Comparison of ENCODE assay signal across 9 cellular contexts in genomic region chr3:158789592-158789991, GRCh38. TPM values are rescaled to one million over a fixed set of nuclear protein-coding genes. Genes with fewer than 3 reads are reported as not detected.
A peak's percentile ranks its signal among the peaks of the same experiment; 100 is the strongest.
DNase-seq lines count a peak whose midpoint lies in the region; ATAC-seq and TF ChIP-seq lines count a peak whose summit lies in the region.
"Had no signal": no experiment of that assay in that cellular context is flagged by ENCODE, and none has a peak within 500 bp of the region (broad histone marks: within the 10 kb centered on the region; RNA-seq: fewer than 3 reads in every experiment).

No MANE protein-coding gene starts in this region.

- DNase-seq in GF-D8 (lab: John Stamatoyannopoulos, UW) (peak; percentile 56), MG63 (peak; percentile 43), astrocyte of the cerebellum (ENCODE audit: low read depth) (peak; percentile 59), mesothelial cell of epicardium (ENCODE audit: low spot score in 2 of 2, unreplicated experiment in 2 of 2) (no peak), posterior vena cava (ENCODE audit: low spot score) (no peak), NCI-H345 (lab: John Stamatoyannopoulos, UW) (no peak), stomach (no peak)
- DNase-seq: activated naive CD8-positive, alpha-beta T cell treated with anti-CD3 and anti-CD28 coated beads, Interleukin-2, amount 10 ng/mL, durations not matched to agents 7 days and 5 days had no signal

- no peaks in the 10 kb centered on the region for H3K27me3 ChIP-seq in MG63
- no peaks in the 10 kb centered on the region for H3K27me3 ChIP-seq in stomach

- in situ Hi-C loops in astrocyte of the cerebellum (cut with HindIII; ENCODE audit: low sequenced_read_pairs), result loop anchor here (5.0 to 25.0 kb wide), 3 partner anchors 72 to 252 kb away; no protein-coding TSS in a partner anchor

- TF ChIP-seq CTCF in astrocyte of the cerebellum (IDR thresholded peaks at IDR 0.05; ENCODE audit: low read depth, low read length, missing control alignments) (peak; percentile 61), mesothelial cell of epicardium (IDR thresholded peaks at IDR 0.05; ENCODE audit: unreplicated experiment) (no peak), stomach (IDR thresholded peaks at IDR 0.05) (no peak)

- TF ChIP-seq POLR2A in stomach (IDR thresholded peaks at IDR 0.05), result no peak

- intact Hi-C loops in posterior vena cava (cut with DNase I) (no loop called here), stomach (cut with DNase I; ENCODE audit: low total_unique reads) (loop anchor here (5.0 kb wide), 1 partner anchor 62 kb away; no protein-coding TSS in a partner anchor)

- 88 to 96% (median 93%) methylated on average over 1 of the region's 1 CpG for WGBS in stomach, 5 donors

- no peak overlapping the region for H3K4me3 Mint-ChIP-seq in mesothelial cell of epicardium
- H3K4me3 Mint-ChIP-seq: activated naive CD8-positive, alpha-beta T cell treated with anti-CD3 and anti-CD28 coated beads, Interleukin-2, amount 10 ng/mL, durations not matched to agents 7 days and 5 days had no signal

- peaks cover 23% of the 10 kb centered on the region for H3K9me3 Mint-ChIP-seq in mesothelial cell of epicardium
- H3K9me3 Mint-ChIP-seq: activated naive CD8-positive, alpha-beta T cell treated with anti-CD3 and anti-CD28 coated beads, Interleukin-2, amount 10 ng/mL, durations not matched to agents 7 days and 5 days had no signal

- H3K4me1 ChIP-seq in stomach, result peaks cover 0 to 12% (median 5%) of the 10 kb centered on the region in 4 donors

- no peak for ATAC-seq in GM21447 (IDR thresholded peaks at IDR 0.05; ENCODE audit: unreplicated experiment)

- H3K27ac Mint-ChIP-seq in mesothelial cell of epicardium, result peak overlapping the region; percentile 87
- H3K27ac Mint-ChIP-seq: activated naive CD8-positive, alpha-beta T cell treated with anti-CD3 and anti-CD28 coated beads, Interleukin-2, amount 10 ng/mL, durations not matched to agents 7 days and 5 days had no signal

- peaks cover 18% of the 10 kb centered on the region for H3K9me3 ChIP-seq in MG63
- H3K9me3 ChIP-seq in stomach, result peaks cover 0 to 5% (median 1%) of the 10 kb centered on the region in 4 donors

- peaks cover 42% of the 10 kb centered on the region for H3K4me1 Mint-ChIP-seq in mesothelial cell of epicardium

- no peaks in the 10 kb centered on the region for H3K27me3 Mint-ChIP-seq in mesothelial cell of epicardium (ENCODE audit: low read depth)

- no peak overlapping the region for H3K27ac ChIP-seq in stomach

- TF ChIP-seq EP300 in stomach (IDR thresholded peaks at IDR 0.05), result no peak

- peaks cover 18% of the 10 kb centered on the region for H3K36me3 ChIP-seq in MG63
- no peaks in the 10 kb centered on the region for H3K36me3 ChIP-seq in stomach

- H3K4me3 ChIP-seq in MG63, result no peak overlapping the region
- no peak overlapping the region for H3K4me3 ChIP-seq in astrocyte of the cerebellum (ENCODE audit: low read depth, low read length)
- no peak overlapping the region for H3K4me3 ChIP-seq in stomach

- H3K36me3 Mint-ChIP-seq in mesothelial cell of epicardium, result peaks cover 21% of the 10 kb centered on the region
- H3K36me3 Mint-ChIP-seq: activated naive CD8-positive, alpha-beta T cell treated with anti-CD3 and anti-CD28 coated beads, Interleukin-2, amount 10 ng/mL, durations not matched to agents 7 days and 5 days had no signal

RNA-seq across cellular contexts. Expression of gene MFSD1, which starts 12.3 kb away (rescaled TPM):
- total RNA-seq in MG63 (2014; rRNA removed; shearing (Covaris generic); ENCODE audit: low replicate concordance), result 122 and 152 TPM in 2 replicates
- total RNA-seq in mesothelial cell of epicardium (30.9 to 32.2 TPM (median 31.5 TPM) in 3 replicates), posterior vena cava (10 to 100 TPM; 62.0 to 80.3 TPM), stomach (100 to 1,000 TPM in 2 of 5 donors, 10 to 100 TPM in 3; 23.9 to 187 (median 44.8) TPM)
- 10 to 100 TPM; 22.3 to 28.3 (median 22.7) TPM for polyA plus RNA-seq in stomach

RNA-seq across cellular contexts. Expression of gene RARRES1, which starts 57.3 kb away (rescaled TPM):
- not detected in 2 replicates for total RNA-seq in MG63 (2014; rRNA removed; shearing (Covaris generic); ENCODE audit: low replicate concordance)
- 48.9 to 53.0 TPM (median 51.9 TPM) in 3 replicates for total RNA-seq in mesothelial cell of epicardium
- 100 to 1,000 TPM; 424 to 446 TPM for total RNA-seq in posterior vena cava
- 100 to 1,000 TPM in 1 of 5 donors, 10 to 100 TPM in 2, 1 to 10 TPM in 1, under 1 TPM in 1; 0.43 to 237 (median 12.1) TPM for total RNA-seq in stomach
- 1 to 10 TPM in 2 of 3 donors, under 1 TPM in 1; 0.76 to 7.5 (median 3.8) TPM for polyA plus RNA-seq in stomach
- total RNA-seq: activated naive CD8-positive, alpha-beta T cell treated with anti-CD3 and anti-CD28 coated beads, Interleukin-2, amount 10 ng/mL, durations not matched to agents 7 days and 5 days had no signal

Comparison
In these comparisons a context has a peak if more than half of its experiments do, and no peak if none do; other contexts are left out.
1. DNase-seq: peak in GF-D8 (single experiment), MG63 (single experiment) and astrocyte of the cerebellum (single experiment); none in mesothelial cell of epicardium (0 of 2), posterior vena cava (single experiment), NCI-H345 (single experiment) and stomach (single experiment).